ENCODE assay signal across 18 cellular contexts in the genomic region with DNA sequence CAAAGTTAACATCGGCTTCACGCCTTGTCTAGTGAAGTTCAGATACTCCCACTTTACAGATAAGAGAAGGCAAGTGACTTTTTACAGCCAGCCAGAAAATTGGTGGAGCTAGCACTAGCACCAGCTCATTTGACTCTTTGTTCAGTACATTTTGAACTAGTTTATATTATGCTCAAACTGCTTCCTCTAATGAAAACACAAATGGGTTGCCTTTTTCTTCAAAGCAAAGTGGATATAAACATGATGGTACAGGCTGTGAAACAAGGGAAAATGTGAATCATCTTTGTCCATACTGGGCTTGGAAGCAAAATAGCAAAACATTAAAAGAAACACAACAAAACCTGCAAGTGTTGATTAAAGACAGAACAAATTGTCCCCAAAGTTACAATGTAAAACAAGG.
"Had no signal": no experiment of that assay in that cellular context is flagged by ENCODE, and none has a peak within 500 bp of the region (broad histone marks: within the 10 kb centered on the region; RNA-seq: fewer than 3 reads in every experiment).

No MANE protein-coding gene starts in this region.

- H3K4me3 ChIP-seq: ovary, prostate gland, spleen, tibial nerve, uterus had no signal

- H3K27ac ChIP-seq: neutrophil, ovary, prostate gland, spleen, uterus had no signal

- H3K27me3 ChIP-seq: ovary, tibial nerve, uterus had no signal

- H3K4me3 Mint-ChIP-seq: activated naive CD8-positive, alpha-beta T cell; activated T-helper 17 cell treated with anti-CD3 and anti-CD28 coated beads, Interleukin-2, amount 50 U/mL, for 72 hours; memory B cell; nephron had no signal

- H3K36me3 Mint-ChIP-seq: activated naive CD8-positive, alpha-beta T cell; memory B cell had no signal

- H3K4me1 ChIP-seq: prostate gland, spleen, tibial nerve, uterus had no signal

- H3K27ac Mint-ChIP-seq: activated naive CD8-positive, alpha-beta T cell; activated T-helper 17 cell treated with anti-CD3 and anti-CD28 coated beads, Interleukin-2, amount 50 U/mL, for 72 hours; memory B cell; nephron had no signal

- ATAC-seq: activated T-helper 17 cell treated with anti-CD3 and anti-CD28 coated beads, Interleukin-2, amount 50 U/mL, for 72 hours; left ventricle myocardium superior had no signal

- H3K36me3 ChIP-seq: neutrophil, ovary, prostate gland, spleen, tibial nerve, uterus had no signal

- DNase-seq: activated T-cell treated with anti-CD3 and anti-CD28 coated beads, Interleukin-2, amount 50 U/mL, for 1 hour; amniotic stem cell; cerebellar nuclear complex; cortex of kidney; left ventricle myocardium superior; ovary; spleen; stimulated activated CD4-positive, alpha-beta T cell treated with anti-CD3 and anti-CD28 coated beads, Interleukin-4, amount 100 ng/mL, for 1 hour; stimulated activated naive CD4-positive, alpha-beta T cell; T-helper 1 cell; uterus had no signal

- H3K4me1 Mint-ChIP-seq: activated T-helper 17 cell treated with anti-CD3 and anti-CD28 coated beads, Interleukin-2, amount 50 U/mL, for 72 hours; memory B cell; nephron had no signal

- H3K9me3 ChIP-seq: neutrophil, ovary, prostate gland, spleen, tibial nerve, uterus had no signal
